1 cellular context compared by ENCODE assay signal in the genomic region with DNA sequence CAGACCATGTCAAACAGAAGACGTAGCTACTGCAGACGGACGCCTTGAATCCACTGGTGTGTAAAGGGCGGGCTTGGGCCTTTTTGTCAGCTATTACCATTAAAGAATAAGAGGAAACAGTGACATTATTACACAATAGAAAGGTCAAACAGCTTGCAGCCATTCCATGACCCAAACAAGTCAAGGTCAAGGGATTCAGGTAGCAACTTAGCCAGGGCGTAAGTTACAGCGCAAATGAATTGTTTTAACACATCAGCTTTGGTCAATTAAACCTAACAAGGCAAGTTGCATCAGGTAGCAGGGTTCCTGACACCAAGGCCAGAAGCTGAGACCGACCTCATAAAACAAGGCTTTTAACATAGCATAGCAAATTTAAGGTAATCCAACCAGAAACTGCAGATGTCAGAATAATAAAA.
TF ChIP-seq lines count a peak whose summit lies in the region.

No MANE protein-coding gene starts in this region.

TF ChIP-seq in HEK293, 187 proteins besides CTCF, POLR2A, EP300 and RAD21 (continued from another document and continues in another):
- TF ChIP-seq, protein P1, sequence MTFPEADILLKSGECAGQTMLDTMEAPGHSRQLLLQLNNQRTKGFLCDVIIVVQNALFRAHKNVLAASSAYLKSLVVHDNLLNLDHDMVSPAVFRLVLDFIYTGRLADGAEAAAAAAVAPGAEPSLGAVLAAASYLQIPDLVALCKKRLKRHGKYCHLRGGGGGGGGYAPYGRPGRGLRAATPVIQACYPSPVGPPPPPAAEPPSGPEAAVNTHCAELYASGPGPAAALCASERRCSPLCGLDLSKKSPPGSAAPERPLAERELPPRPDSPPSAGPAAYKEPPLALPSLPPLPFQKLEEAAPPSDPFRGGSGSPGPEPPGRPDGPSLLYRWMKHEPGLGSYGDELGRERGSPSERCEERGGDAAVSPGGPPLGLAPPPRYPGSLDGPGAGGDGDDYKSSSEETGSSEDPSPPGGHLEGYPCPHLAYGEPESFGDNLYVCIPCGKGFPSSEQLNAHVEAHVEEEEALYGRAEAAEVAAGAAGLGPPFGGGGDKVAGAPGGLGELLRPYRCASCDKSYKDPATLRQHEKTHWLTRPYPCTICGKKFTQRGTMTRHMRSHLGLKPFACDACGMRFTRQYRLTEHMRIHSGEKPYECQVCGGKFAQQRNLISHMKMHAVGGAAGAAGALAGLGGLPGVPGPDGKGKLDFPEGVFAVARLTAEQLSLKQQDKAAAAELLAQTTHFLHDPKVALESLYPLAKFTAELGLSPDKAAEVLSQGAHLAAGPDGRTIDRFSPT (tag by site-specific recombination; IDR thresholded peaks at IDR 0.05) = peak; percentile 46; the same call in 1 of the 2 replicates
- TF ChIP-seq, protein P2, sequence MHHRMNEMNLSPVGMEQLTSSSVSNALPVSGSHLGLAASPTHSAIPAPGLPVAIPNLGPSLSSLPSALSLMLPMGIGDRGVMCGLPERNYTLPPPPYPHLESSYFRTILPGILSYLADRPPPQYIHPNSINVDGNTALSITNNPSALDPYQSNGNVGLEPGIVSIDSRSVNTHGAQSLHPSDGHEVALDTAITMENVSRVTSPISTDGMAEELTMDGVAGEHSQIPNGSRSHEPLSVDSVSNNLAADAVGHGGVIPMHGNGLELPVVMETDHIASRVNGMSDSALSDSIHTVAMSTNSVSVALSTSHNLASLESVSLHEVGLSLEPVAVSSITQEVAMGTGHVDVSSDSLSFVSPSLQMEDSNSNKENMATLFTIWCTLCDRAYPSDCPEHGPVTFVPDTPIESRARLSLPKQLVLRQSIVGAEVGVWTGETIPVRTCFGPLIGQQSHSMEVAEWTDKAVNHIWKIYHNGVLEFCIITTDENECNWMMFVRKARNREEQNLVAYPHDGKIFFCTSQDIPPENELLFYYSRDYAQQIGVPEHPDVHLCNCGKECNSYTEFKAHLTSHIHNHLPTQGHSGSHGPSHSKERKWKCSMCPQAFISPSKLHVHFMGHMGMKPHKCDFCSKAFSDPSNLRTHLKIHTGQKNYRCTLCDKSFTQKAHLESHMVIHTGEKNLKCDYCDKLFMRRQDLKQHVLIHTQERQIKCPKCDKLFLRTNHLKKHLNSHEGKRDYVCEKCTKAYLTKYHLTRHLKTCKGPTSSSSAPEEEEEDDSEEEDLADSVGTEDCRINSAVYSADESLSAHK (tag by site-specific recombination; IDR thresholded peaks at IDR 0.05) = peak; percentile 50; the same call in 1 of the 2 replicates
- TF ChIP-seq ZNF596 (tag by site-specific recombination; IDR thresholded peaks at IDR 0.05) (no peak), EGR2 (tag by site-specific recombination; IDR thresholded peaks at IDR 0.05; ENCODE audit: low read depth) (no peak), ZNF10 (tag by site-specific recombination; IDR thresholded peaks at IDR 0.05) (no peak), ZNF292 (tag by site-specific recombination; IDR thresholded peaks at IDR 0.05; ENCODE audit: borderline replicate concordance, low read depth) (no peak), ZNF473 (tag by site-specific recombination; IDR thresholded peaks at IDR 0.05) (no peak), KLF8 (tag by site-specific recombination; IDR thresholded peaks at IDR 0.05) (no peak), HOXD13 (CRISPR knock-in tag; IDR thresholded peaks at IDR 0.05; ENCODE audit: borderline replicate concordance) (peak; percentile 56; the same call in 1 of the 2 replicates), ZBTB49 (tag by site-specific recombination; IDR thresholded peaks at IDR 0.05; ENCODE audit: low read depth) (no peak), ZNF510 (tag by site-specific recombination; IDR thresholded peaks at IDR 0.05; ENCODE audit: insufficient replicate concordance) (no peak), ZNF302 (tag by site-specific recombination; IDR thresholded peaks at IDR 0.05; ENCODE audit: low read depth) (no peak), WT1 (tag by site-specific recombination; IDR thresholded peaks at IDR 0.05) (no peak), ZNF157 (tag by site-specific recombination; IDR thresholded peaks at IDR 0.05) (no peak), FEZF1 (tag by site-specific recombination; IDR thresholded peaks at IDR 0.05) (peak; percentile 76), ZNF701 (tag by site-specific recombination; IDR thresholded peaks at IDR 0.05) (no peak), ZEB2 (tag by site-specific recombination; IDR thresholded peaks at IDR 0.05) (peak; percentile 49; the same call in 1 of the 2 replicates), ZNF202 (tag by site-specific recombination; IDR thresholded peaks at IDR 0.05; ENCODE audit: borderline replicate concordance) (no peak), SP7 (tag by site-specific recombination; IDR thresholded peaks at IDR 0.05) (peak; percentile 41; the same call in 1 of the 2 replicates), ZNF514 (tag by site-specific recombination; IDR thresholded peaks at IDR 0.05) (no peak), ZNF664 (tag by site-specific recombination; IDR thresholded peaks at IDR 0.05) (no peak), ZNF600 (tag by site-specific recombination; IDR thresholded peaks at IDR 0.05) (no peak), ZBTB48 (tag by site-specific recombination; IDR thresholded peaks at IDR 0.05) (no peak), ZFHX2 (tag by site-specific recombination; conservative IDR thresholded peaks at IDR 0.05) (no peak), PRDM6 (tag by site-specific recombination; IDR thresholded peaks at IDR 0.05) (peak; percentile 74), ZBTB20 (tag by site-specific recombination; IDR thresholded peaks at IDR 0.05) (no peak), KLF10 (tag by site-specific recombination; IDR thresholded peaks at IDR 0.05) (no peak), BCL11B (tag by site-specific recombination; IDR thresholded peaks at IDR 0.05; ENCODE audit: low read depth) (0 out of 2 replicates have a peak, but pooled peaks have one; percentile 26), ZNF223 (tag by site-specific recombination; IDR thresholded peaks at IDR 0.05) (no peak), ZNF776 (tag by site-specific recombination; IDR thresholded peaks at IDR 0.05; ENCODE audit: borderline replicate concordance) (no peak), ZBTB1 (tag by site-specific recombination; IDR thresholded peaks at IDR 0.05) (no peak), ZNF211 (tag by site-specific recombination; IDR thresholded peaks at IDR 0.05; ENCODE audit: low read depth) (no peak)
- TF ChIP-seq, protein P3, sequence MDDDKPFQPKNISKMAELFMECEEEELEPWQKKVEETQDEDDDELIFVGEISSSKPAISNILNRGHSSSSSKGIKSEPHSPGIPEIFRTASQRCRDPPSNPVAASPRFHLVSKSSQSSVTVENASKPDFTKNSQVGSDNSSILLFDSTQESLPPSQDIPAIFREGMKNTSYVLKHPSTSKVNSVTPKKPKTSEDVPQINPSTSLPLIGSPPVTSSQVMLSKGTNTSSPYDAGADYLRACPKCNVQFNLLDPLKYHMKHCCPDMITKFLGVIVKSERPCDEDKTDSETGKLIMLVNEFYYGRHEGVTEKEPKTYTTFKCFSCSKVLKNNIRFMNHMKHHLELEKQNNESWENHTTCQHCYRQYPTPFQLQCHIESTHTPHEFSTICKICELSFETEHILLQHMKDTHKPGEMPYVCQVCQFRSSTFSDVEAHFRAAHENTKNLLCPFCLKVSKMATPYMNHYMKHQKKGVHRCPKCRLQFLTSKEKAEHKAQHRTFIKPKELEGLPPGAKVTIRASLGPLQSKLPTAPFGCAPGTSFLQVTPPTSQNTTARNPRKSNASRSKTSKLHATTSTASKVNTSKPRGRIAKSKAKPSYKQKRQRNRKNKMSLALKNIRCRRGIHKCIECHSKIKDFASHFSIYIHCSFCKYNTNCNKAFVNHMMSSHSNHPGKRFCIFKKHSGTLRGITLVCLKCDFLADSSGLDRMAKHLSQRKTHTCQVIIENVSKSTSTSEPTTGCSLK (tag by site-specific recombination; IDR thresholded peaks at IDR 0.05) = no peak
- TF ChIP-seq, protein P4, sequence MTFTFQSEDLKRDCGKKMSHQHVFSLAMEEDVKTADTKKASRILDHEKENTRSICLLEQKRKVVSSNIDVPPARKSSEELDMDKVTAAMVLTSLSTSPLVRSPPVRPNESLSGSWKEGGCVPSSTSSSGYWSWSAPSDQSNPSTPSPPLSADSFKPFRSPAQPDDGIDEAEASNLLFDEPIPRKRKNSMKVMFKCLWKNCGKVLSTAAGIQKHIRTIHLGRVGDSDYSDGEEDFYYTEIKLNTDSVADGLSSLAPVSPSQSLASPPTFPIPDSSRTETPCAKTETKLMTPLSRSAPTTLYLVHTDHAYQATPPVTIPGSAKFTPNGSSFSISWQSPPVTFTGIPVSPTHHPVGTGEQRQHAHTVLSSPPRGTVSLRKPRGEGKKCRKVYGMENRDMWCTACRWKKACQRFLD (tag by site-specific recombination; IDR thresholded peaks at IDR 0.05) = no peak
- TF ChIP-seq, protein P5, sequence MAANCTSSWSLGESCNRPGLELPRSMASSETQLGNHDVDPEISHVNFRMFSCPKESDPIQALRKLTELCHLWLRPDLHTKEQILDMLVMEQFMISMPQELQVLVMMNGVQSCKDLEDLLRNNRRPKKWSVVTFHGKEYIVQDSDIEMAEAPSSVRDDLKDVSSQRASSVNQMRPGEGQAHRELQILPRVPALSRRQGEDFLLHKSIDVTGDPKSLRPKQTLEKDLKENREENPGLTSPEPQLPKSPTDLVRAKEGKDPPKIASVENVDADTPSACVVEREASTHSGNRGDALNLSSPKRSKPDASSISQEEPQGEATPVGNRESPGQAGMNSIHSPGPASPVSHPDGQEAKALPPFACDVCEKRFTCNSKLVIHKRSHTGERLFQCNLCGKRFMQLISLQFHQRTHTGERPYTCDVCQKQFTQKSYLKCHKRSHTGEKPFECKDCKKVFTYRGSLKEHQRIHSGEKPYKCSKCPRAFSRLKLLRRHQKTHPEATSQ (tag by site-specific recombination; IDR thresholded peaks at IDR 0.05) = no peak
- TF ChIP-seq, protein P6, sequence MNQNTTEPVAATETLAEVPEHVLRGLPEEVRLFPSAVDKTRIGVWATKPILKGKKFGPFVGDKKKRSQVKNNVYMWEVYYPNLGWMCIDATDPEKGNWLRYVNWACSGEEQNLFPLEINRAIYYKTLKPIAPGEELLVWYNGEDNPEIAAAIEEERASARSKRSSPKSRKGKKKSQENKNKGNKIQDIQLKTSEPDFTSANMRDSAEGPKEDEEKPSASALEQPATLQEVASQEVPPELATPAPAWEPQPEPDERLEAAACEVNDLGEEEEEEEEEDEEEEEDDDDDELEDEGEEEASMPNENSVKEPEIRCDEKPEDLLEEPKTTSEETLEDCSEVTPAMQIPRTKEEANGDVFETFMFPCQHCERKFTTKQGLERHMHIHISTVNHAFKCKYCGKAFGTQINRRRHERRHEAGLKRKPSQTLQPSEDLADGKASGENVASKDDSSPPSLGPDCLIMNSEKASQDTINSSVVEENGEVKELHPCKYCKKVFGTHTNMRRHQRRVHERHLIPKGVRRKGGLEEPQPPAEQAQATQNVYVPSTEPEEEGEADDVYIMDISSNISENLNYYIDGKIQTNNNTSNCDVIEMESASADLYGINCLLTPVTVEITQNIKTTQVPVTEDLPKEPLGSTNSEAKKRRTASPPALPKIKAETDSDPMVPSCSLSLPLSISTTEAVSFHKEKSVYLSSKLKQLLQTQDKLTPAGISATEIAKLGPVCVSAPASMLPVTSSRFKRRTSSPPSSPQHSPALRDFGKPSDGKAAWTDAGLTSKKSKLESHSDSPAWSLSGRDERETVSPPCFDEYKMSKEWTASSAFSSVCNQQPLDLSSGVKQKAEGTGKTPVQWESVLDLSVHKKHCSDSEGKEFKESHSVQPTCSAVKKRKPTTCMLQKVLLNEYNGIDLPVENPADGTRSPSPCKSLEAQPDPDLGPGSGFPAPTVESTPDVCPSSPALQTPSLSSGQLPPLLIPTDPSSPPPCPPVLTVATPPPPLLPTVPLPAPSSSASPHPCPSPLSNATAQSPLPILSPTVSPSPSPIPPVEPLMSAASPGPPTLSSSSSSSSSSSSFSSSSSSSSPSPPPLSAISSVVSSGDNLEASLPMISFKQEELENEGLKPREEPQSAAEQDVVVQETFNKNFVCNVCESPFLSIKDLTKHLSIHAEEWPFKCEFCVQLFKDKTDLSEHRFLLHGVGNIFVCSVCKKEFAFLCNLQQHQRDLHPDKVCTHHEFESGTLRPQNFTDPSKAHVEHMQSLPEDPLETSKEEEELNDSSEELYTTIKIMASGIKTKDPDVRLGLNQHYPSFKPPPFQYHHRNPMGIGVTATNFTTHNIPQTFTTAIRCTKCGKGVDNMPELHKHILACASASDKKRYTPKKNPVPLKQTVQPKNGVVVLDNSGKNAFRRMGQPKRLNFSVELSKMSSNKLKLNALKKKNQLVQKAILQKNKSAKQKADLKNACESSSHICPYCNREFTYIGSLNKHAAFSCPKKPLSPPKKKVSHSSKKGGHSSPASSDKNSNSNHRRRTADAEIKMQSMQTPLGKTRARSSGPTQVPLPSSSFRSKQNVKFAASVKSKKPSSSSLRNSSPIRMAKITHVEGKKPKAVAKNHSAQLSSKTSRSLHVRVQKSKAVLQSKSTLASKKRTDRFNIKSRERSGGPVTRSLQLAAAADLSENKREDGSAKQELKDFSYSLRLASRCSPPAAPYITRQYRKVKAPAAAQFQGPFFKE (tag by site-specific recombination; IDR thresholded peaks at IDR 0.05; ENCODE audit: borderline replicate concordance) = no peak
